4 cellular contexts compared by ENCODE assay signal in genomic region chr14:54458536-54458935, GRCh38.
TF ChIP-seq lines count a peak whose summit lies in the region.
"Not testable (repeated sequence)": the region's sequence is repeated elsewhere in the genome, so short reads cannot be mapped to it uniquely, and the experiment has no call there.

No MANE protein-coding gene starts in this region.

TF ChIP-seq in HEK293, 187 proteins besides CTCF, POLR2A, EP300 and RAD21:
- TF ChIP-seq SCRT2 (tag by site-specific recombination; IDR thresholded peaks at IDR 0.05) = peak; percentile 29; the same call in 1 of the 2 replicates
TF ChIP-seq in HEK293: peak in this region for 1; not testable (repeated sequence) for 186.

TF ChIP-seq in IMR-90, 13 proteins besides CTCF, POLR2A, EP300 and RAD21:
- 0 out of 2 replicates have a peak, but pooled peaks have one; percentile 16 for TF ChIP-seq CEBPB (IDR thresholded peaks at IDR 0.05; ENCODE audit: low read depth, low read length)
TF ChIP-seq in IMR-90: peak in this region for 1; not testable (repeated sequence) for 12.

TF ChIP-seq in HepG2, 621 proteins besides CTCF, POLR2A, EP300 and RAD21:
- TF ChIP-seq ELF3 (CRISPR knock-in tag; IDR thresholded peaks at IDR 0.05) (0 out of 2 replicates have a peak, but pooled peaks have one; percentile 17), SOX6 (CRISPR knock-in tag; IDR thresholded peaks at IDR 0.05) (peak; percentile 13; the same call in 1 of the 2 replicates), ZMYM4 (CRISPR knock-in tag; IDR thresholded peaks at IDR 0.05) (peak; percentile 21; the same call in 1 of the 2 replicates), HNF4A (CRISPR knock-in tag; IDR thresholded peaks at IDR 0.05) (peak; percentile 60), HNF4G (IDR thresholded peaks at IDR 0.05; ENCODE audit: borderline replicate concordance, low read depth, low read length) (0 out of 2 replicates have a peak, but pooled peaks have one; percentile 29), RXRB (CRISPR knock-in tag; IDR thresholded peaks at IDR 0.05; ENCODE audit: borderline replicate concordance) (peak; percentile 44), PPARG (CRISPR knock-in tag; conservative IDR thresholded peaks at IDR 0.05) (peak; percentile 74), ATF7 (IDR thresholded peaks at IDR 0.05) (peak; percentile 42; the same call in 1 of the 2 replicates), ZNF644 (CRISPR knock-in tag; IDR thresholded peaks at IDR 0.05; ENCODE audit: low read depth) (0 out of 2 replicates have a peak, but pooled peaks have one; percentile 44), BCL6 (CRISPR knock-in tag; IDR thresholded peaks at IDR 0.05) (0 out of 2 replicates have a peak, but pooled peaks have one; percentile 12), NR2F6 (IDR thresholded peaks at IDR 0.05) (0 out of 2 replicates have a peak, but pooled peaks have one; percentile 34)
- TF ChIP-seq SOX6 (IDR thresholded peaks at IDR 0.05); HNF4G (CRISPR knock-in tag; IDR thresholded peaks at IDR 0.05; ENCODE audit: borderline replicate concordance, low read depth); ATF7 (CRISPR knock-in tag; IDR thresholded peaks at IDR 0.05); NR2F6 (CRISPR knock-in tag; IDR thresholded peaks at IDR 0.05): not testable (repeated sequence)
- TF ChIP-seq, protein P1, sequence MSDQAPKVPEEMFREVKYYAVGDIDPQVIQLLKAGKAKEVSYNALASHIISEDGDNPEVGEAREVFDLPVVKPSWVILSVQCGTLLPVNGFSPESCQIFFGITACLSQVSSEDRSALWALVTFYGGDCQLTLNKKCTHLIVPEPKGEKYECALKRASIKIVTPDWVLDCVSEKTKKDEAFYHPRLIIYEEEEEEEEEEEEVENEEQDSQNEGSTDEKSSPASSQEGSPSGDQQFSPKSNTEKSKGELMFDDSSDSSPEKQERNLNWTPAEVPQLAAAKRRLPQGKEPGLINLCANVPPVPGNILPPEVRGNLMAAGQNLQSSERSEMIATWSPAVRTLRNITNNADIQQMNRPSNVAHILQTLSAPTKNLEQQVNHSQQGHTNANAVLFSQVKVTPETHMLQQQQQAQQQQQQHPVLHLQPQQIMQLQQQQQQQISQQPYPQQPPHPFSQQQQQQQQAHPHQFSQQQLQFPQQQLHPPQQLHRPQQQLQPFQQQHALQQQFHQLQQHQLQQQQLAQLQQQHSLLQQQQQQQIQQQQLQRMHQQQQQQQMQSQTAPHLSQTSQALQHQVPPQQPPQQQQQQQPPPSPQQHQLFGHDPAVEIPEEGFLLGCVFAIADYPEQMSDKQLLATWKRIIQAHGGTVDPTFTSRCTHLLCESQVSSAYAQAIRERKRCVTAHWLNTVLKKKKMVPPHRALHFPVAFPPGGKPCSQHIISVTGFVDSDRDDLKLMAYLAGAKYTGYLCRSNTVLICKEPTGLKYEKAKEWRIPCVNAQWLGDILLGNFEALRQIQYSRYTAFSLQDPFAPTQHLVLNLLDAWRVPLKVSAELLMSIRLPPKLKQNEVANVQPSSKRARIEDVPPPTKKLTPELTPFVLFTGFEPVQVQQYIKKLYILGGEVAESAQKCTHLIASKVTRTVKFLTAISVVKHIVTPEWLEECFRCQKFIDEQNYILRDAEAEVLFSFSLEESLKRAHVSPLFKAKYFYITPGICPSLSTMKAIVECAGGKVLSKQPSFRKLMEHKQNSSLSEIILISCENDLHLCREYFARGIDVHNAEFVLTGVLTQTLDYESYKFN (CRISPR knock-in tag; conservative IDR thresholded peaks at IDR 0.05) = peak; percentile 50; the same call in 1 of the 2 replicates

TF ChIP-seq in liver, 16 proteins besides CTCF, POLR2A, EP300 and RAD21:
- peak; percentile 34 to 39 for TF ChIP-seq HNF4A (conservative IDR thresholded peaks at IDR 0.05)
- TF ChIP-seq, protein P2, sequence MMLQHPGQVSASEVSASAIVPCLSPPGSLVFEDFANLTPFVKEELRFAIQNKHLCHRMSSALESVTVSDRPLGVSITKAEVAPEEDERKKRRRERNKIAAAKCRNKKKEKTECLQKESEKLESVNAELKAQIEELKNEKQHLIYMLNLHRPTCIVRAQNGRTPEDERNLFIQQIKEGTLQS (IDR thresholded peaks at IDR 0.05) = peak; percentile 28
